In the genomic region with DNA sequence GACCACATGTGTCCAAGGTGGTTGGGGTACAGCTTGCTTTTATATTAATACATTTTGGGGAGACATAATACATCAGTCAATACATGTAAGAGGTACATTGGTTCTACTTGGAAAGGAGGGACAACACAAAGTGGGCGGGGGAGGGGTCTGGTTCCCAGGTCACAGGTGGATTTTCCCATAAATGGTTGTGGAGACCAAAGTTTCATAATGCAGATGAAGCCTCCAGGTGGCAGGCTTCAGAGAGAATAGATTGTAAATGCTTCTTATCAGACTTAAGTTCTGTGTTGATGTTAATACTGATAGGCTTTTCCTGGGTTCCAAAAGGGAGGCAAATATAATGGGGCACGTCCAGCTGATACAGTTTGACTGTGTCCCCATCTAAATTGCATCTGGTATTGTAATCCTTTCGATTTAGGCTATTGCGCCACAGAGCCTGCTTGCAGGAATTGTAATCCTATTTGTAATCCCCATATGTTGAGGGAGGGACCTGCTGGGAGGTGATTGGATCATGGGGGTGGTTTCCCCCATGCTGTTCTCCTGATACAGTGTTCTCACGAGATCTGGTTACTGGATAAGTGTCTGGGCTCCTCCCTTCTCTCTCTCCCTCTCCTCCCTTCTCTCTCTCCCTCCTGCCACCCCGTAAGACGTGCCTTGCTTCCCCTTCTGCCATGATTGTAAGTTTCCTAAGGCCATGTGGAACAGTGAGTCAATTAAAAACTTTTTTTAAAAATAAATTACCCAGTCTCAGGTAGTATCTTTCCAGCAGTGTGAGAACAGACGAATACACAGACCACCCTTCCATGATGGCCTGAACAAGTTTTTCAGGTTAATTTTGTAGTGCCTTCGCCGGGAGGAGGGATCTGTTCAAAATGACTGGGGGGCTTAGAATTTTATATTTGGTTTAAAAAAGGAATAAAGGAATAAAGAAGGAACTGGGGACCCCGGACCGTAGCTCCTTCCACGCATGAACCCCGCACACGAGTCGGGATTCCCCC, we compare ENCODE assay signal across 1 cellular context.
TF ChIP-seq lines count a peak whose summit lies in the region.

No MANE protein-coding gene starts in this region.

TF ChIP-seq in HCT116, 20 proteins besides CTCF, POLR2A, EP300 and RAD21 (continued from another document):
- TF ChIP-seq, protein P1, sequence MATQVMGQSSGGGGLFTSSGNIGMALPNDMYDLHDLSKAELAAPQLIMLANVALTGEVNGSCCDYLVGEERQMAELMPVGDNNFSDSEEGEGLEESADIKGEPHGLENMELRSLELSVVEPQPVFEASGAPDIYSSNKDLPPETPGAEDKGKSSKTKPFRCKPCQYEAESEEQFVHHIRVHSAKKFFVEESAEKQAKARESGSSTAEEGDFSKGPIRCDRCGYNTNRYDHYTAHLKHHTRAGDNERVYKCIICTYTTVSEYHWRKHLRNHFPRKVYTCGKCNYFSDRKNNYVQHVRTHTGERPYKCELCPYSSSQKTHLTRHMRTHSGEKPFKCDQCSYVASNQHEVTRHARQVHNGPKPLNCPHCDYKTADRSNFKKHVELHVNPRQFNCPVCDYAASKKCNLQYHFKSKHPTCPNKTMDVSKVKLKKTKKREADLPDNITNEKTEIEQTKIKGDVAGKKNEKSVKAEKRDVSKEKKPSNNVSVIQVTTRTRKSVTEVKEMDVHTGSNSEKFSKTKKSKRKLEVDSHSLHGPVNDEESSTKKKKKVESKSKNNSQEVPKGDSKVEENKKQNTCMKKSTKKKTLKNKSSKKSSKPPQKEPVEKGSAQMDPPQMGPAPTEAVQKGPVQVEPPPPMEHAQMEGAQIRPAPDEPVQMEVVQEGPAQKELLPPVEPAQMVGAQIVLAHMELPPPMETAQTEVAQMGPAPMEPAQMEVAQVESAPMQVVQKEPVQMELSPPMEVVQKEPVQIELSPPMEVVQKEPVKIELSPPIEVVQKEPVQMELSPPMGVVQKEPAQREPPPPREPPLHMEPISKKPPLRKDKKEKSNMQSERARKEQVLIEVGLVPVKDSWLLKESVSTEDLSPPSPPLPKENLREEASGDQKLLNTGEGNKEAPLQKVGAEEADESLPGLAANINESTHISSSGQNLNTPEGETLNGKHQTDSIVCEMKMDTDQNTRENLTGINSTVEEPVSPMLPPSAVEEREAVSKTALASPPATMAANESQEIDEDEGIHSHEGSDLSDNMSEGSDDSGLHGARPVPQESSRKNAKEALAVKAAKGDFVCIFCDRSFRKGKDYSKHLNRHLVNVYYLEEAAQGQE (IDR thresholded peaks at IDR 0.05; ENCODE audit: low read depth): no peak
- TF ChIP-seq EZH2phosphoT487 (IDR thresholded peaks at IDR 0.05; ENCODE audit: borderline replicate concordance): no peak
- TF ChIP-seq CEBPB (IDR thresholded peaks at IDR 0.05; ENCODE audit: low read depth): peak; percentile 45; the same call in 1 of the 2 replicates
- TF ChIP-seq EZH2 (IDR thresholded peaks at IDR 0.05): no peak
- peak; percentile 58 for TF ChIP-seq POLR2AphosphoS5 (IDR thresholded peaks at IDR 0.05; ENCODE audit: low read depth, low read length)
- TF ChIP-seq EGR1 (IDR thresholded peaks at IDR 0.05; ENCODE audit: low read depth): no peak
- peak; percentile 49 for TF ChIP-seq YY1 (IDR thresholded peaks at IDR 0.05; ENCODE audit: extremely low read depth, insufficient replicate concordance, low read depth, low read length)
- TF ChIP-seq, protein P2, sequence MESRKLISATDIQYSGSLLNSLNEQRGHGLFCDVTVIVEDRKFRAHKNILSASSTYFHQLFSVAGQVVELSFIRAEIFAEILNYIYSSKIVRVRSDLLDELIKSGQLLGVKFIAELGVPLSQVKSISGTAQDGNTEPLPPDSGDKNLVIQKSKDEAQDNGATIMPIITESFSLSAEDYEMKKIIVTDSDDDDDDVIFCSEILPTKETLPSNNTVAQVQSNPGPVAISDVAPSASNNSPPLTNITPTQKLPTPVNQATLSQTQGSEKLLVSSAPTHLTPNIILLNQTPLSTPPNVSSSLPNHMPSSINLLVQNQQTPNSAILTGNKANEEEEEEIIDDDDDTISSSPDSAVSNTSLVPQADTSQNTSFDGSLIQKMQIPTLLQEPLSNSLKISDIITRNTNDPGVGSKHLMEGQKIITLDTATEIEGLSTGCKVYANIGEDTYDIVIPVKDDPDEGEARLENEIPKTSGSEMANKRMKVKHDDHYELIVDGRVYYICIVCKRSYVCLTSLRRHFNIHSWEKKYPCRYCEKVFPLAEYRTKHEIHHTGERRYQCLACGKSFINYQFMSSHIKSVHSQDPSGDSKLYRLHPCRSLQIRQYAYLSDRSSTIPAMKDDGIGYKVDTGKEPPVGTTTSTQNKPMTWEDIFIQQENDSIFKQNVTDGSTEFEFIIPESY (IDR thresholded peaks at IDR 0.05; ENCODE audit: extremely low read depth, insufficient replicate concordance, low read length): peak; percentile 73
- TF ChIP-seq ZFX (IDR thresholded peaks at IDR 0.05): no peak
- TF ChIP-seq SP1 (IDR thresholded peaks at IDR 0.05; ENCODE audit: low read depth): no peak
- TF ChIP-seq, protein P3, sequence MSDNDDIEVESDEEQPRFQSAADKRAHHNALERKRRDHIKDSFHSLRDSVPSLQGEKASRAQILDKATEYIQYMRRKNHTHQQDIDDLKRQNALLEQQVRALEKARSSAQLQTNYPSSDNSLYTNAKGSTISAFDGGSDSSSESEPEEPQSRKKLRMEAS (IDR thresholded peaks at IDR 0.05): peak; percentile 68
- TF ChIP-seq CBX3 (IDR thresholded peaks at IDR 0.05; ENCODE audit: low read depth): no peak
TF ChIP-seq in HCT116: peak in this region for 6.
